In the genomic region with DNA sequence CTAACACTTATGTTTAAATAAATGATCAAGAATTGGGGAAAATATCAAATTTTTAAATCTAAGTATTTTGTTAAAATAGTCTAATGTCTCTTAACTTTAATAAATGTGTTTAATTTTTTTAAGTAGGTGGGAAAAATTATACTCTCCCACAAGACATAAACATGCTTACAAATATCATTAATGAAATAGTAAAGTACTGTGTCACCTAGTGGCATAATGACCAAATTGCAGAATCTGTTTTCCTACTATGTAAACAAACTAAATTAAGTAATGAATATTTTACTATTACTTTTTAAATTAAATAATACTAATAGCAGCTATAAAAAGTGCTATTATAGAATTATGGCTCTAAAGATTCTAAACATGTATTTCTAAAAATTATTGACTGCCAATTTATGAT, we compare ENCODE assay signal across 9 cellular contexts. TPM values are rescaled to one million over a fixed set of nuclear protein-coding genes. Genes with fewer than 3 reads are reported as not detected.
DNase-seq lines count a peak whose midpoint lies in the region; ATAC-seq and TF ChIP-seq lines count a peak whose summit lies in the region.
"Had no signal": no experiment of that assay in that cellular context is flagged by ENCODE, and none has a peak within 500 bp of the region (broad histone marks: within the 10 kb centered on the region; RNA-seq: fewer than 3 reads in every experiment).

No MANE protein-coding gene starts in this region.

- TF ChIP-seq CTCF in LNCaP clone FGC (IDR thresholded peaks at IDR 0.05; ENCODE audit: control insufficient read depth, extremely low read depth, insufficient read depth) (peak; percentile 48), retinal pigment epithelial cell (conservative IDR thresholded peaks at IDR 0.05; ENCODE audit: low read depth, low read length) (peak; percentile 52)

- DNase-seq in NCI-H1105 treated with DMSO at 0.1 percent for 48 hours (lab: John Stamatoyannopoulos, UW) (peak; percentile 4), NCI-H1105 (lab: John Stamatoyannopoulos, UW) (no peak), LNCaP clone FGC (ENCODE audit: low read depth) (no peak), dermis blood vessel endothelial cell (peak; percentile 36), retinal pigment epithelial cell (ENCODE audit: low read depth) (no peak), neuronal stem cell (ENCODE audit: low spot score) (no peak)
- DNase-seq in activated CD4-positive, alpha-beta T cell treated with anti-CD3 and anti-CD28 coated beads for 1 hour = no peak

- no peaks in the 10 kb centered on the region for H3K4me1 ChIP-seq in neuronal stem cell (ENCODE audit: control insufficient read depth in 2 of 2, insufficient read depth in 1 of 2, low read depth in 1 of 2, low read length in 2 of 2)
- H3K4me1 ChIP-seq: BLaER1 had no signal

- H3K36me3 ChIP-seq in neuronal stem cell (replicated peaks in 1 of 2; ENCODE audit: control insufficient read depth in 2 of 2, insufficient read depth in 2 of 2, low read length in 2 of 2) = peaks cover 1 to 58% of the 10 kb centered on the region in 2 donors

- no peak overlapping the region for H3K23ac ChIP-seq in neuronal stem cell (ENCODE audit: low read depth, low read length, poor library complexity)

- H3K4me3 ChIP-seq in LNCaP clone FGC (ENCODE audit: low read depth, low read length) = no peak overlapping the region
- no peak overlapping the region for H3K4me3 ChIP-seq in retinal pigment epithelial cell (ENCODE audit: low read length)
- H3K4me3 ChIP-seq in neuronal stem cell (ENCODE audit: low read length in 2 of 2) = no peak overlapping the region
- H3K4me3 ChIP-seq: BLaER1 had no signal

- H3K27ac ChIP-seq in neuronal stem cell (replicated peaks; ENCODE audit: low read length) = no peak overlapping the region
- H3K27ac ChIP-seq: BLaER1 had no signal

- no peak overlapping the region for H2AFZ ChIP-seq in neuronal stem cell (ENCODE audit: low read length)

- ATAC-seq in GM18873 (IDR thresholded peaks at IDR 0.05; ENCODE audit: low FRiP score, unreplicated experiment) = no peak

- H3K9ac ChIP-seq in neuronal stem cell (ENCODE audit: low read depth, low read length, poor library complexity) = no peak overlapping the region
- H3K9ac ChIP-seq: BLaER1 had no signal

- no peak overlapping the region for H3K18ac ChIP-seq in neuronal stem cell (ENCODE audit: low read length)

- H4K91ac ChIP-seq in neuronal stem cell (ENCODE audit: low read depth, low read length, poor library complexity) = no peak overlapping the region

- no peak overlapping the region for H2BK12ac ChIP-seq in neuronal stem cell (ENCODE audit: low read length)

- H4K8ac ChIP-seq in neuronal stem cell (ENCODE audit: low read depth, low read length) = no peak overlapping the region

- H3K4me2 ChIP-seq in neuronal stem cell (ENCODE audit: insufficient read depth, low read length, poor library complexity, severe bottlenecking) = no peak overlapping the region
- H3K4me2 ChIP-seq: BLaER1 had no signal

- no peak overlapping the region for H3K4ac ChIP-seq in neuronal stem cell (ENCODE audit: low read length)

- no peaks in the 10 kb centered on the region for H3K27me3 ChIP-seq in neuronal stem cell (ENCODE audit: control insufficient read depth in 3 of 3, insufficient read depth in 3 of 3, low read depth in 1 of 3, low read length in 3 of 3)
- H3K27me3 ChIP-seq: BLaER1 had no signal

- no peak overlapping the region for H2BK15ac ChIP-seq in neuronal stem cell (ENCODE audit: low read length)

- no peak overlapping the region for H2BK5ac ChIP-seq in neuronal stem cell (ENCODE audit: low read length)

- no peak overlapping the region for H3K14ac ChIP-seq in neuronal stem cell (ENCODE audit: low read length)

- H3K79me1 ChIP-seq in neuronal stem cell (ENCODE audit: low read depth, low read length) = no peaks in the 10 kb centered on the region

- H2AK5ac ChIP-seq in neuronal stem cell (ENCODE audit: low read depth, low read length) = no peak overlapping the region

- H3K9me3 ChIP-seq in neuronal stem cell (replicated peaks in 1 of 2; ENCODE audit: control insufficient read depth in 2 of 2, insufficient read depth in 1 of 2, low read depth in 1 of 2, low read length in 2 of 2) = peaks cover 3 to 11% of the 10 kb centered on the region in 2 donors

- H2BK120ac ChIP-seq in neuronal stem cell (ENCODE audit: low read depth, low read length) = no peak overlapping the region

RNA-seq across cellular contexts. Expression of a gene that starts 52.0 kb away (rescaled TPM):
- total RNA-seq in dermis blood vessel endothelial cell = 12.5 and 14.1 TPM in 2 replicates
- 2.6 TPM for polyA plus RNA-seq in neuronal stem cell (2013, experiment 1 of 2)
- 2.4 TPM for polyA plus RNA-seq in neuronal stem cell (2013, experiment 2 of 2)

Comparison
In these comparisons a context has a peak if more than half of its experiments do, and no peak if none do; other contexts are left out.
1. DNase-seq: peak in NCI-H1105 treated with DMSO at 0.1 percent for 48 hours (single experiment) and dermis blood vessel endothelial cell (single experiment); none in NCI-H1105 (single experiment), LNCaP clone FGC (single experiment), retinal pigment epithelial cell (single experiment), activated CD4-positive, alpha-beta T cell treated with anti-CD3 and anti-CD28 coated beads for 1 hour (single experiment) and neuronal stem cell (single experiment).